Comparison of ENCODE assay signal across 8 cellular contexts in genomic region chr6:170554086-170554887, GRCh38. TPM values are rescaled to one million over a fixed set of nuclear protein-coding genes. Genes with fewer than 3 reads are reported as not detected.
DNase-seq lines count a peak whose midpoint lies in the region; ATAC-seq and TF ChIP-seq lines count a peak whose summit lies in the region.

TSS of gene TBP (plus strand) at chr6:170554369. CDS start at chr6:170557030, 2,661 bp downstream.

- peaks cover 4% of the 10 kb centered on the region for H3K36me3 Mint-ChIP-seq in IgD-negative memory B cell

- H3K4me1 Mint-ChIP-seq in IgD-negative memory B cell, result peaks cover 10 to 27% (median 24%) of the 10 kb centered on the region in 3 donors

- no peaks in the 10 kb centered on the region for H3K27me3 Mint-ChIP-seq in IgD-negative memory B cell

- no peak within 1 kb of the TSS for H3K27ac Mint-ChIP-seq in IgD-negative memory B cell

- no peak for TF ChIP-seq CTCF in epithelial cell of esophagus (IDR thresholded peaks at IDR 0.05; ENCODE audit: insufficient read depth, low read depth, low read length, missing control alignments)

- no peaks in the 10 kb centered on the region for H3K9me3 Mint-ChIP-seq in IgD-negative memory B cell

- no peak within 1 kb of the TSS for H3K4me3 Mint-ChIP-seq in IgD-negative memory B cell

- peak within 1 kb of the TSS; percentile 96 for H3K4me3 ChIP-seq in epithelial cell of esophagus (ENCODE audit: low read length)

- DNase-seq in DMS153 (lab: John Stamatoyannopoulos, UW) (peak; percentile 98), OCI-M1 (lab: John Stamatoyannopoulos, UW) (peak; percentile 98), activated T-cell treated with anti-CD3 and anti-CD28 coated beads for 24 hours (ENCODE audit: low read depth) (peak; percentile 94), epithelial cell of esophagus (ENCODE audit: low read depth) (peak; percentile 100), middle frontal gyrus (ENCODE audit: extremely low spot score, low spot score) (peak; percentile 98)
- DNase-seq in stimulated activated CD8-positive, alpha-beta memory T cell treated with anti-CD3 and anti-CD28 coated beads, Interleukin-2, amount 100 ng/mL, for 48 hours (ENCODE audit: low read depth in 2 of 2), result peak; percentile 89 to 96

- peak; percentile 94 for ATAC-seq in GM21576 (IDR thresholded peaks at IDR 0.05; ENCODE audit: unreplicated experiment)

RNA-seq across cellular contexts. Expression of gene TBP, which starts in this region (rescaled TPM):
- 22.5 TPM for polyA plus RNA-seq in IgD-negative memory B cell

Comparison
In these comparisons a context has a peak if more than half of its experiments do, and no peak if none do; other contexts are left out.
1. Peak in every context shown above with its lines: DNase-seq, ATAC-seq and H3K4me3 ChIP-seq.